Comparison of ENCODE assay signal across 8 cellular contexts in the genomic region with DNA sequence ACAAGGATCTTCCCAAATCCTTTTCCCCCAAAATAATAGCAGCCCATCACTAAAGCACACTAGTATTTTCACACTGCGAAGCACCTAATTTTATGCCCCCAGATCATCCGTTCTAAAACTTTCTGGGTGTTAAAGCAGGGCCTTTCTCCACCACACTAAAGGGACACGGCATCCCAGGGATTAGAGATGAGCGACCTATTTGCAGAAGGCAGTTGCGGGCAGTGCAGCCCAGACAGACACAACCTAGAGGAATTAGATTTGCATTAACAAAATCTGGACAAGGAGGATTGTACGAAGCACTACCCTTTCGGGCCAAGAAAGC. TPM values are rescaled to one million over a fixed set of nuclear protein-coding genes. Genes with fewer than 3 reads are reported as not detected.
DNase-seq lines count a peak whose midpoint lies in the region; ATAC-seq and TF ChIP-seq lines count a peak whose summit lies in the region.

No MANE protein-coding gene starts in this region.

- H3K27ac ChIP-seq in spleen, result peak overlapping the region; percentile 89 to 94 (median 91)

- no peaks in the 10 kb centered on the region for H3K27me3 Mint-ChIP-seq in activated T-helper 1 cell treated with anti-CD3 and anti-CD28 coated beads, Interleukin-12 subunit alpha, Interleukin-12 subunit beta, Interleukin-2, Interleukin-4 antibody, amounts not matched to agents 30 ng/mL and 10 ng/mL and 1 ng/mL, durations not matched to agents 14 hours and 24 hours and 36 hours (ENCODE audit: insufficient read depth)

- H3K4me1 Mint-ChIP-seq in activated T-helper 1 cell treated with anti-CD3 and anti-CD28 coated beads, Interleukin-12 subunit alpha, Interleukin-12 subunit beta, Interleukin-2, Interleukin-4 antibody, amounts not matched to agents 30 ng/mL and 10 ng/mL and 1 ng/mL, durations not matched to agents 14 hours and 24 hours and 36 hours (ENCODE audit: low read depth), result peaks cover 14% of the 10 kb centered on the region

- H3K4me3 ChIP-seq in HFF-Myc (replicated peaks; ENCODE audit: low read depth, low read length) (peak overlapping the region; percentile 87), iPS-11a (ENCODE audit: low read depth, low read length) (peak overlapping the region; percentile 85), spleen (peak overlapping the region; percentile 64 to 84 (median 79))

- H3K9me3 ChIP-seq in spleen, result no peaks in the 10 kb centered on the region

- intact Hi-C loops in activated T-helper 1 cell treated with anti-CD3 and anti-CD28 coated beads, Interleukin-12 subunit alpha, Interleukin-12 subunit beta, Interleukin-2, Interleukin-4 antibody, amounts not matched to agents 30 ng/mL and 10 ng/mL and 1 ng/mL, durations not matched to agents 14 hours and 24 hours and 36 hours (cut with micrococcal nuclease), result loop anchor here (1.0 to 2.0 kb wide), 6 partner anchors 22 to 1121 kb away; partner anchors contain the start of genes ANKAR, ASNSD1, HIBCH and ORMDL1
- intact Hi-C loops in spleen (cut with DNase I; ENCODE audit: low total_unique reads) (no loop called here), left colon (cut with DNase I, micrococcal nuclease) (loop anchor here in 1 of 2 donors (5.0 kb wide), 1 partner anchor 95 kb away; no protein-coding TSS in a partner anchor)

- no peak for TF ChIP-seq CTCF in HFF-Myc (IDR thresholded peaks at IDR 0.05; ENCODE audit: low read depth, low read length, missing control alignments)
- no peak for TF ChIP-seq CTCF in spleen (IDR thresholded peaks at IDR 0.05 in 8 of 11, conservative IDR thresholded peaks at IDR 0.05 in 3 of 11)

- H3K27ac Mint-ChIP-seq in activated T-helper 1 cell treated with anti-CD3 and anti-CD28 coated beads, Interleukin-12 subunit alpha, Interleukin-12 subunit beta, Interleukin-2, Interleukin-4 antibody, amounts not matched to agents 30 ng/mL and 10 ng/mL and 1 ng/mL, durations not matched to agents 14 hours and 24 hours and 36 hours, result peak overlapping the region; percentile 99

- H3K4me1 ChIP-seq in spleen, result peaks cover 8 to 26% (median 20%) of the 10 kb centered on the region in 6 donors

- H3K4me3 Mint-ChIP-seq in activated T-helper 1 cell treated with anti-CD3 and anti-CD28 coated beads, Interleukin-12 subunit alpha, Interleukin-12 subunit beta, Interleukin-2, Interleukin-4 antibody, amounts not matched to agents 30 ng/mL and 10 ng/mL and 1 ng/mL, durations not matched to agents 14 hours and 24 hours and 36 hours, result peak overlapping the region; percentile 92

- no peak for ATAC-seq in left colon
- no peak for ATAC-seq in GM19455 (IDR thresholded peaks at IDR 0.05; ENCODE audit: unreplicated experiment)

- H3K36me3 ChIP-seq in spleen, result peaks cover 0 to 30% (median 5%) of the 10 kb centered on the region in 6 donors

- WGBS in spleen, 5 donors, result 0 to 2% (median 2%) methylated on average over 7 of the region's 7 CpGs

- peaks cover 9% of the 10 kb centered on the region for H3K36me3 Mint-ChIP-seq in activated T-helper 1 cell treated with anti-CD3 and anti-CD28 coated beads, Interleukin-12 subunit alpha, Interleukin-12 subunit beta, Interleukin-2, Interleukin-4 antibody, amounts not matched to agents 30 ng/mL and 10 ng/mL and 1 ng/mL, durations not matched to agents 14 hours and 24 hours and 36 hours (ENCODE audit: low read depth)

- DNase-seq in HFF-Myc (ENCODE audit: extremely low read depth, low read depth) (no peak), spleen (no peak), left colon (no peak), T1000 (lab: John Stamatoyannopoulos, UW) (no peak)
- no peak for DNase-seq in activated T-helper 1 cell treated with anti-CD3 and anti-CD28 coated beads, Interleukin-12 subunit alpha, Interleukin-12 subunit beta, Interleukin-2, Interleukin-4 antibody, amounts not matched to agents 30 ng/mL and 10 ng/mL and 1 ng/mL, durations not matched to agents 14 hours and 24 hours and 36 hours (ENCODE audit: low spot score)
- DNase-seq in activated CD4-positive, alpha-beta T cell treated with anti-CD3 and anti-CD28 coated beads, Interleukin-2, amount 50 U/mL, for 48 hours, result no peak

- H3K9me3 Mint-ChIP-seq in activated T-helper 1 cell treated with anti-CD3 and anti-CD28 coated beads, Interleukin-12 subunit alpha, Interleukin-12 subunit beta, Interleukin-2, Interleukin-4 antibody, amounts not matched to agents 30 ng/mL and 10 ng/mL and 1 ng/mL, durations not matched to agents 14 hours and 24 hours and 36 hours, result no peaks in the 10 kb centered on the region

- TF ChIP-seq POLR2A in spleen (IDR thresholded peaks at IDR 0.05), result no peak

- H3K27me3 ChIP-seq in spleen (replicated peaks in 1 of 7), result no peaks in the 10 kb centered on the region

RNA-seq across cellular contexts. Expression of gene OSGEPL1, which starts 0.4 kb away (rescaled TPM):
- 8.3 and 11.4 TPM in 2 replicates for total RNA-seq in activated T-helper 1 cell treated with anti-CD3 and anti-CD28 coated beads, Interleukin-12 subunit alpha, Interleukin-12 subunit beta, Interleukin-2, Interleukin-4 antibody, amounts not matched to agents 30 ng/mL and 10 ng/mL and 1 ng/mL, durations not matched to agents 14 hours and 24 hours and 36 hours
- 10 to 100 TPM in 3 of 7 donors, 1 to 10 TPM in 4; 7.1 to 13.9 (median 9.4) TPM for total RNA-seq in spleen
- polyA plus RNA-seq in spleen, result 1 to 10 TPM; 6.2 to 6.7 (median 6.6) TPM
- total RNA-seq in left colon, result 1 to 10 TPM; 2.9 to 3.9 TPM

RNA-seq across cellular contexts. Expression of gene ORMDL1, which starts 21.9 kb away (rescaled TPM):
- total RNA-seq in activated T-helper 1 cell treated with anti-CD3 and anti-CD28 coated beads, Interleukin-12 subunit alpha, Interleukin-12 subunit beta, Interleukin-2, Interleukin-4 antibody, amounts not matched to agents 30 ng/mL and 10 ng/mL and 1 ng/mL, durations not matched to agents 14 hours and 24 hours and 36 hours, result 78.7 and 80.1 TPM in 2 replicates
- total RNA-seq in spleen (100 to 1,000 TPM in 4 of 7 donors, 10 to 100 TPM in 3; 61.9 to 276 (median 109) TPM), left colon (10 to 100 TPM; 40.4 to 46.6 TPM)
- polyA plus RNA-seq in spleen, result 100 to 1,000 TPM; 125 to 207 (median 152) TPM

RNA-seq across cellular contexts. Expression of gene PMS1, which starts 22.1 kb away (rescaled TPM):
- 54.4 and 55.9 TPM in 2 replicates for total RNA-seq in activated T-helper 1 cell treated with anti-CD3 and anti-CD28 coated beads, Interleukin-12 subunit alpha, Interleukin-12 subunit beta, Interleukin-2, Interleukin-4 antibody, amounts not matched to agents 30 ng/mL and 10 ng/mL and 1 ng/mL, durations not matched to agents 14 hours and 24 hours and 36 hours
- 10 to 100 TPM; 15.3 to 39.3 (median 28.6) TPM for total RNA-seq in spleen
- 10 to 100 TPM; 12.6 to 18.6 (median 16.0) TPM for polyA plus RNA-seq in spleen
- total RNA-seq in left colon, result 10 to 100 TPM; 13.7 to 14.8 TPM
